ENCODE assay signal across 15 cellular contexts in genomic region chr9:98887918-98888510, GRCh38. TPM values are rescaled to one million over a fixed set of nuclear protein-coding genes. Genes with fewer than 3 reads are reported as not detected.
A peak's percentile ranks its signal among the peaks of the same experiment; 100 is the strongest.
DNase-seq lines count a peak whose midpoint lies in the region; ATAC-seq and TF ChIP-seq lines count a peak whose summit lies in the region.
"Had no signal": no experiment of that assay in that cellular context is flagged by ENCODE, and none has a peak within 500 bp of the region (broad histone marks: within the 10 kb centered on the region; RNA-seq: fewer than 3 reads in every experiment).

No MANE protein-coding gene starts in this region.

- H4K5ac ChIP-seq in IMR-90 (ENCODE audit: low read depth, low read length): peak overlapping the region; percentile 35; the same call in 1 of the 2 replicates

- CTCF ChIA-PET in IMR-90 (lab: Yijun Ruan, JAX): no interaction called here

- no peaks in the 10 kb centered on the region for H3K36me3 ChIP-seq in IMR-90 (ENCODE audit: control insufficient read depth, insufficient read depth, low read length)
- H3K36me3 ChIP-seq in stomach: no peaks in the 10 kb centered on the region

- dilution Hi-C loops in IMR-90 (cut with HindIII; ENCODE audit: low sequenced_read_pairs, unreplicated experiment): no loop called here

- no peak overlapping the region; the same call in 1 of the 2 replicates for H3K56ac ChIP-seq in IMR-90 (ENCODE audit: extremely low read depth, insufficient read depth, low read length)

- H4K20me1 ChIP-seq in IMR-90 (ENCODE audit: insufficient read depth, low read length): no peaks in the 10 kb centered on the region

- no peak overlapping the region for H3K4me3 ChIP-seq in IMR-90 (ENCODE audit: insufficient read depth, low read depth, low read length)
- no peak overlapping the region for H3K4me3 ChIP-seq in fibroblast of villous mesenchyme (ENCODE audit: low read depth, low read length)
- no peak overlapping the region for H3K4me3 ChIP-seq in stomach

- in situ Hi-C loops in IMR-90 (cut with MboI; ENCODE audit: low sequenced_read_pairs): no loop called here

- H3K9ac ChIP-seq in IMR-90 (ENCODE audit: low read depth, low read length): no peak overlapping the region

- peak overlapping the region; percentile 81 for H3K14ac ChIP-seq in IMR-90 (replicated peaks; ENCODE audit: low read depth, low read length)

- no peaks in the 10 kb centered on the region for H3K79me1 ChIP-seq in IMR-90 (ENCODE audit: low read depth in 1 of 2, low read length in 2 of 2)

- H2AK9ac ChIP-seq in IMR-90 (replicated peaks; ENCODE audit: low read depth, low read length, poor library complexity): no peak overlapping the region

- peaks cover 10% of the 10 kb centered on the region for H3K9me1 ChIP-seq in IMR-90 (ENCODE audit: insufficient read depth, low read length)

- H2BK120ac ChIP-seq in IMR-90 (ENCODE audit: low read depth, low read length): peak overlapping the region; percentile 65

- no peak overlapping the region for H2AFZ ChIP-seq in IMR-90 (replicated peaks; ENCODE audit: low read length, poor library complexity)

- TF ChIP-seq RAD21 in IMR-90 (IDR thresholded peaks at IDR 0.05; ENCODE audit: low read length): no peak

- peak overlapping the region; percentile 14 for H3K18ac ChIP-seq in IMR-90 (ENCODE audit: low read depth, low read length)

- H3K4me2 ChIP-seq in IMR-90 (ENCODE audit: low read depth, low read length): no peak overlapping the region

- no peaks in the 10 kb centered on the region for H3K27me3 ChIP-seq in IMR-90 (ENCODE audit: control insufficient read depth, insufficient read depth, low read length)
- no peaks in the 10 kb centered on the region for H3K27me3 ChIP-seq in stomach

- H3K23ac ChIP-seq in IMR-90 (ENCODE audit: low read depth, low read length): peak overlapping the region; percentile 50; the same call in 1 of the 2 replicates

- H3K9me3 ChIP-seq in IMR-90 (ENCODE audit: control insufficient read depth, insufficient read depth, low read length) (no peaks in the 10 kb centered on the region), stomach (no peaks in the 10 kb centered on the region)

- H3K4ac ChIP-seq in IMR-90 (ENCODE audit: low read depth, low read length): peak overlapping the region; percentile 46

- no peak overlapping the region for H3K27ac ChIP-seq in IMR-90 (ENCODE audit: insufficient read depth, low read length)
- H3K27ac ChIP-seq in stomach: peak overlapping the region in 1 of 5 donors; percentile 8
- H3K27ac ChIP-seq: C4-2B, VCaP had no signal

- peak overlapping the region in 1 of 2 experiments; percentile 41; a peak in 1 of 4 replicates for H4K8ac ChIP-seq in IMR-90 (ENCODE audit: low read depth in 2 of 2, low read length in 2 of 2)

- TF ChIP-seq EP300 in stomach (IDR thresholded peaks at IDR 0.05): no peak

- POLR2A ChIA-PET in IMR-90 (lab: Charles Lee; ENCODE audit: unreplicated experiment): interaction anchor here (0.5 kb wide), 1 partner anchor 358 kb away, joined by 4 read pairs; no protein-coding TSS in a partner anchor

- H2AK5ac ChIP-seq in IMR-90 (ENCODE audit: low read depth, low read length): peak overlapping the region; percentile 44; the same call in 1 of the 2 replicates

- peak overlapping the region; percentile 37; the same call in 1 of the 2 replicates for H2BK20ac ChIP-seq in IMR-90 (ENCODE audit: low read depth, low read length)

- TF ChIP-seq POLR2A in IMR-90 (IDR thresholded peaks at IDR 0.05; ENCODE audit: low read depth, low read length) (no peak), stomach (IDR thresholded peaks at IDR 0.05) (no peak)

- H3K4me1 ChIP-seq in IMR-90 (ENCODE audit: control insufficient read depth, insufficient read depth, low read length) (peaks cover 14% of the 10 kb centered on the region), stomach (peaks cover 0 to 8% (median 2%) of the 10 kb centered on the region in 4 donors)

- peak overlapping the region; percentile 31; the same call in 2 of the 3 replicates for H2BK15ac ChIP-seq in IMR-90 (ENCODE audit: low read depth, low read length)

- TF ChIP-seq CTCF in IMR-90 (conservative IDR thresholded peaks at IDR 0.05; ENCODE audit: low read depth, low read length) (no peak), fibroblast of villous mesenchyme (IDR thresholded peaks at IDR 0.05; ENCODE audit: insufficient read depth, low read depth, low read length) (no peak), stomach (IDR thresholded peaks at IDR 0.05) (no peak)

- WGBS in IMR-90 (ENCODE audit: extremely low coverage in 2 of 2, insufficient read length in 1 of 2), 2 experiments: 36% methylated on average over 3 of the region's 6 CpGs; no CpG with 5 or more reads in 1 of the 2 experiments
- 63 to 71% (median 66%) methylated on average over 6 of the region's 6 CpGs for WGBS in stomach, 5 donors

- no peak for ATAC-seq in IMR-90 (ENCODE audit: low read depth)
- no peak for ATAC-seq in GM21515 (IDR thresholded peaks at IDR 0.05; ENCODE audit: unreplicated experiment)
- ATAC-seq in GM18873 (IDR thresholded peaks at IDR 0.05; ENCODE audit: low FRiP score, unreplicated experiment): no peak
- ATAC-seq: activated naive CD8-positive, alpha-beta T cell treated with anti-CD3 and anti-CD28 coated beads, Interleukin-2, amount 50 U/mL, for 24 hours; naive thymus-derived CD8-positive, alpha-beta T cell had no signal

- H4K91ac ChIP-seq in IMR-90 (ENCODE audit: insufficient read depth, low read depth, low read length): peak overlapping the region; percentile 4; the same call in 1 of the 2 replicates

- DNase-seq in COR-L47 (lab: John Stamatoyannopoulos, UW) (peak; percentile 86), IMR-90 (peak; percentile 45), NCI-H82 (lab: John Stamatoyannopoulos, UW) (peak; percentile 75), fibroblast of villous mesenchyme (ENCODE audit: low read depth) (peak; percentile 63), stomach (no peak)
- no peak for DNase-seq in activated CD8-positive, alpha-beta memory T cell treated with anti-CD3 and anti-CD28 coated beads, Interleukin-2, amount 50 U/mL, for 4 hours
- DNase-seq: activated naive CD8-positive, alpha-beta T cell treated with anti-CD3 and anti-CD28 coated beads, Interleukin-2, amount 50 U/mL, for 24 hours; kidney glomerular epithelial cell; naive thymus-derived CD8-positive, alpha-beta T cell; NCI-H2029 treated with DMSO at 0.1 percent for 48 hours; SHP77 treated with DMSO at 0.1 percent for 48 hours had no signal

- intact Hi-C loops in IMR-90 (cut with micrococcal nuclease) (no loop called here), stomach (cut with DNase I; ENCODE audit: low total_unique reads) (no loop called here)

- no peak overlapping the region for H2BK5ac ChIP-seq in IMR-90 (ENCODE audit: low read depth, low read length, poor library complexity, severe bottlenecking)

- BruUV-seq in IMR-90 (replicated peaks; lab: Mats Ljungman, UMichigan): no TSS peak

TF ChIP-seq in IMR-90, 13 proteins besides CTCF, POLR2A, EP300 and RAD21:
- TF ChIP-seq SMC3 (IDR thresholded peaks at IDR 0.05; ENCODE audit: low read depth, low read length) (no peak), BHLHE40 (IDR thresholded peaks at IDR 0.05; ENCODE audit: low read depth, low read length) (no peak), RFX5 (IDR thresholded peaks at IDR 0.05; ENCODE audit: low read depth, low read length) (no peak), RCOR1 (IDR thresholded peaks at IDR 0.05; ENCODE audit: insufficient replicate concordance, low read length) (no peak), CHD1 (IDR thresholded peaks at IDR 0.05; ENCODE audit: low read depth, low read length) (no peak), USF2 (IDR thresholded peaks at IDR 0.05; ENCODE audit: low read depth, low read length) (no peak), MAFK (IDR thresholded peaks at IDR 0.05; ENCODE audit: low read depth, low read length) (no peak), FOS (IDR thresholded peaks at IDR 0.05; ENCODE audit: low read depth, low read length) (no peak), MXI1 (IDR thresholded peaks at IDR 0.05; ENCODE audit: borderline replicate concordance, low read depth, low read length) (no peak), MAZ (IDR thresholded peaks at IDR 0.05; ENCODE audit: borderline replicate concordance, low read depth, low read length) (no peak), NFE2L2 (IDR thresholded peaks at IDR 0.05; ENCODE audit: low read depth, low read length) (no peak)

RNA-seq across cellular contexts. Expression of gene COL15A1, which starts 55.7 kb away (rescaled TPM):
- total RNA-seq in IMR-90 (2012; rRNA removed) (1.9 and 2.2 TPM in 2 replicates), fibroblast of villous mesenchyme (1.7 and 19.0 TPM in 2 replicates), stomach (100 to 1,000 TPM in 2 of 5 donors, 10 to 100 TPM in 3; 26.3 to 173 (median 32.2) TPM)
- polyA plus RNA-seq in IMR-90 (2012; rRNA removed) (3.1 and 3.7 TPM in 2 replicates), stomach (10 to 100 TPM; 10.7 to 13.3 (median 12.0) TPM)
- polyA plus RNA-seq in IMR-90 (2012; cell fraction: cytosol; rRNA removed): 1.9 and 4.0 TPM in 2 replicates
- polyA plus RNA-seq in IMR-90 (2012; cell fraction: nucleus; rRNA removed; ENCODE audit: low replicate concordance): 4.3 and 4.6 TPM in 2 replicates
- total RNA-seq: naive thymus-derived CD8-positive, alpha-beta T cell had no signal
- polyA plus RNA-seq: naive thymus-derived CD8-positive, alpha-beta T cell had no signal

Comparison
In these comparisons a context has a peak if more than half of its experiments do, and no peak if none do; other contexts are left out.
1. DNase-seq: peak in COR-L47 (single experiment), IMR-90 (single experiment), NCI-H82 (single experiment) and fibroblast of villous mesenchyme (single experiment); none in activated CD8-positive, alpha-beta memory T cell treated with anti-CD3 and anti-CD28 coated beads, Interleukin-2, amount 50 U/mL, for 4 hours (single experiment) and stomach (single experiment).